ENCODE assay signal across 9 cellular contexts in the genomic region with DNA sequence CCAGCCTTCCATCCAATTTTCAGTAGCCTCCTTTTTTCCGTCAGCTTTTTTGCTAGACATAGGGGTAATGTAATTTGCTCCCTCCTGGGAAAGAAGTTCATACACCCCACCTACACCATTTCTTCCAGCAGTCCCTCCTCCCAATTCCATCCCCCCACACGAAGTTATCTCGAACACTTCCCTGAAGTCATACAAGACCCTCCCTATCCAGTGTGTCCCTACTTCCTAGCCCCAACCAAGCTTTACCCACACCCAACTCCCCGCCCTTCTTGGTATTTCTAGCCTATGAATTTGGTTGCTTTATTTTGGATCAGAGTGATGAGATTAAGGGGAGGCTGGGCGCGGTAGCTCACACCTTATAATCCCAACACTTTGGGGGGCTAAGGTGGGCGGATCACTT. TPM values are rescaled to one million over a fixed set of nuclear protein-coding genes. Genes with fewer than 3 reads are reported as not detected.
A peak's percentile ranks its signal among the peaks of the same experiment; 100 is the strongest.
DNase-seq lines count a peak whose midpoint lies in the region; TF ChIP-seq lines count a peak whose summit lies in the region.
"Had no signal": no experiment of that assay in that cellular context is flagged by ENCODE, and none has a peak within 500 bp of the region (broad histone marks: within the 10 kb centered on the region; RNA-seq: fewer than 3 reads in every experiment).

No MANE protein-coding gene starts in this region.

- peaks cover 34% of the 10 kb centered on the region for H3K36me3 Mint-ChIP-seq in MCF 10A (ENCODE audit: insufficient read depth, unreplicated experiment)

- H3K27me3 ChIP-seq in breast epithelium (no peaks in the 10 kb centered on the region), WERI-Rb-1 (ENCODE audit: insufficient read depth, low read depth, severe bottlenecking) (no peaks in the 10 kb centered on the region), suprapubic skin (no peaks in the 10 kb centered on the region)

- TF ChIP-seq CTCF in MCF 10A (IDR thresholded peaks at IDR 0.05; ENCODE audit: unreplicated experiment) (no peak), breast epithelium (IDR thresholded peaks at IDR 0.05) (no peak), WERI-Rb-1 (IDR thresholded peaks at IDR 0.05; ENCODE audit: low read depth, low read length) (no peak), foreskin fibroblast (IDR thresholded peaks at IDR 0.05; ENCODE audit: low read depth, low read length) (no peak), suprapubic skin (IDR thresholded peaks at IDR 0.05) (no peak)

- peaks cover 31% of the 10 kb centered on the region for H3K4me1 Mint-ChIP-seq in MCF 10A (ENCODE audit: insufficient read depth, unreplicated experiment)

- no peaks in the 10 kb centered on the region for H3K27me3 Mint-ChIP-seq in MCF 10A (ENCODE audit: insufficient read depth, unreplicated experiment)

- CTCF ChIA-PET in MCF 10A (lab: Yijun Ruan, JAX), result interaction anchor here (0.6 to 2.6 kb wide), 7 partner anchors 9 to 43 kb away, joined by 3 to 14 read pairs (median 3); no protein-coding TSS in a partner anchor

- intact Hi-C loops in MCF 10A (cut with micrococcal nuclease) (no loop called here), breast epithelium (cut with DNase I; ENCODE audit: low total_unique reads) (loop anchor here (2.0 kb wide), 1 partner anchor 75 kb away; no protein-coding TSS in a partner anchor)

- no peak for TF ChIP-seq EP300 in suprapubic skin (IDR thresholded peaks at IDR 0.05)

- WGBS in suprapubic skin, result 69% methylated on average over 7 of the region's 7 CpGs

- BruUV-seq in MCF 10A (replicated peaks; lab: Mats Ljungman, UMichigan), result no TSS peak

- TF ChIP-seq POLR2A in breast epithelium (IDR thresholded peaks at IDR 0.05) (no peak), suprapubic skin (IDR thresholded peaks at IDR 0.05) (no peak)

- peak overlapping the region; percentile 78 for H3K27ac Mint-ChIP-seq in MCF 10A (ENCODE audit: low read depth, unreplicated experiment)

- no peak overlapping the region for H3K4me3 ChIP-seq in breast epithelium
- peak overlapping the region; percentile 95 for H3K4me3 ChIP-seq in WERI-Rb-1 (ENCODE audit: low read depth, low read length)
- peak overlapping the region; percentile 66 to 67 for H3K4me3 ChIP-seq in foreskin fibroblast (ENCODE audit: low read depth in 1 of 2, low read length in 2 of 2)
- H3K4me3 ChIP-seq in suprapubic skin, result peak overlapping the region; percentile 69

- H3K4me3 Mint-ChIP-seq in MCF 10A (ENCODE audit: unreplicated experiment), result peak overlapping the region; percentile 85

- H3K27ac ChIP-seq in breast epithelium (no peak overlapping the region), WERI-Rb-1 (peak overlapping the region; percentile 97), suprapubic skin (no peak overlapping the region)

- H3K9me3 Mint-ChIP-seq in MCF 10A (ENCODE audit: unreplicated experiment), result no peaks in the 10 kb centered on the region

- DNase-seq in MCF 10A (ENCODE audit: unreplicated experiment) (no peak), breast epithelium (ENCODE audit: low spot score in 2 of 2) (no peak), WERI-Rb-1 (no peak), foreskin fibroblast (no peak), suprapubic skin (ENCODE audit: low spot score in 2 of 2) (no peak), CD1c-positive myeloid dendritic cell (ENCODE audit: extremely low spot score) (no peak), GDM1 (lab: John Stamatoyannopoulos, UW) (no peak), NCI-H345 treated with DMSO at 0.1 percent for 48 hours (lab: John Stamatoyannopoulos, UW; ENCODE audit: unreplicated experiment) (no peak)
- DNase-seq: kidney glomerular epithelial cell had no signal

- peaks cover 0 to 4% of the 10 kb centered on the region in 2 donors for H3K4me1 ChIP-seq in breast epithelium
- H3K4me1 ChIP-seq in suprapubic skin, result peaks cover 14% of the 10 kb centered on the region

- POLR2A ChIA-PET in MCF 10A (lab: Yijun Ruan, JAX), result interaction anchor here (0.9 to 2.8 kb wide), 7 partner anchors 11 to 567 kb away, joined by 3 to 17 read pairs (median 6); a partner anchor contains a TSS

- H3K36me3 ChIP-seq in breast epithelium (peaks cover 14% of the 10 kb centered on the region), WERI-Rb-1 (peaks cover 75% of the 10 kb centered on the region), suprapubic skin (peaks cover 30% of the 10 kb centered on the region)

- H3K9me3 ChIP-seq in breast epithelium (no peaks in the 10 kb centered on the region), WERI-Rb-1 (ENCODE audit: severe bottlenecking) (no peaks in the 10 kb centered on the region), suprapubic skin (no peaks in the 10 kb centered on the region)

RNA-seq across cellular contexts. Expression of a gene that starts 1.0 kb away (rescaled TPM):
- total RNA-seq in MCF 10A (2022) (98.4 and 107 TPM in 2 replicates), breast epithelium (1 to 10 TPM in 2 of 3 donors, under 1 TPM in 1; 0.98 to 5.9 (median 1.2) TPM), suprapubic skin (10 to 100 TPM in 3 of 4 donors, 1 to 10 TPM in 1; 9.0 to 25.4 (median 20.7) TPM)

RNA-seq across cellular contexts. Expression of a gene that starts 13.6 kb away (rescaled TPM):
- total RNA-seq in MCF 10A (2022), result 0.79 TPM in 1 of 2 replicates, not detected in the other
- 1 to 10 TPM; 2.0 to 4.8 (median 2.6) TPM for total RNA-seq in breast epithelium
- total RNA-seq in suprapubic skin, result 1 to 10 TPM in 1 of 4 donors, under 1 TPM in 1, not detected in 2; 0.91 to 1.6 TPM

RNA-seq across cellular contexts. Expression of a gene that starts 20.1 kb away (rescaled TPM):
- total RNA-seq in MCF 10A (2022) (8.5 and 13.9 TPM in 2 replicates), breast epithelium (100 to 1,000 TPM in 1 of 3 donors, 10 to 100 TPM in 2; 55.0 to 138 (median 66.9) TPM), suprapubic skin (100 to 1,000 TPM; 106 to 161 (median 143) TPM)

RNA-seq across cellular contexts. Expression of a gene that starts 21.7 kb away (rescaled TPM):
- total RNA-seq in MCF 10A (2022), result 41.6 and 51.6 TPM in 2 replicates
- 10 to 100 TPM; 20.8 to 33.8 (median 26.2) TPM for total RNA-seq in breast epithelium
- total RNA-seq in suprapubic skin, result 10 to 100 TPM; 18.7 to 59.6 (median 30.5) TPM

RNA-seq across cellular contexts. Expression of a gene that starts 21.8 kb away (rescaled TPM):
- total RNA-seq in MCF 10A (2022), result 0.91 TPM in 1 of 2 replicates, not detected in the other
- under 1 TPM in 1 of 3 donors, not detected in 2; 0.73 TPM for total RNA-seq in breast epithelium
- total RNA-seq in suprapubic skin, result 10 to 100 TPM in 2 of 4 donors, 1 to 10 TPM in 2; 1.2 to 34.8 (median 17.6) TPM

Comparison
In these comparisons a context has a peak if more than half of its experiments do, and no peak if none do; other contexts are left out.
1. H3K4me3 ChIP-seq: peak in WERI-Rb-1 (single experiment), foreskin fibroblast (2 of 2) and suprapubic skin (single experiment); none in breast epithelium (0 of 3).